ENCODE assay signal across 8 cellular contexts in genomic region chrX:130174051-130174704, GRCh38. TPM values are rescaled to one million over a fixed set of nuclear protein-coding genes. Genes with fewer than 3 reads are reported as not detected.
A peak's percentile ranks its signal among the peaks of the same experiment; 100 is the strongest.
DNase-seq lines count a peak whose midpoint lies in the region; ATAC-seq lines count a peak whose summit lies in the region.

No MANE protein-coding gene starts in this region.

- DNase-seq in NCI-H226 (peak; percentile 46), globus pallidus (ENCODE audit: low spot score) (no peak), NCI-H524 treated with DMSO at 0.1 percent for 48 hours (lab: John Stamatoyannopoulos, UW) (no peak), mesenteric fat pad (ENCODE audit: low spot score) (no peak)
- no peak for DNase-seq in naive thymus-derived CD8-positive, alpha-beta T cell

- no peaks in the 10 kb centered on the region for H3K27me3 Mint-ChIP-seq in dendritic cell treated with granulocyte-macrophage colony-stimulating factor and Interleukin-4, amounts not matched to agents 40 ng/mL and 50 ng/mL, for 4 days
- H3K27me3 Mint-ChIP-seq in naive thymus-derived CD8-positive, alpha-beta T cell = no peaks in the 10 kb centered on the region

- peak overlapping the region; percentile 52 for H3K4me2 ChIP-seq in BLaER1

- H3K36me3 Mint-ChIP-seq in dendritic cell treated with granulocyte-macrophage colony-stimulating factor and Interleukin-4, amounts not matched to agents 40 ng/mL and 50 ng/mL, for 4 days (ENCODE audit: low read depth) = peaks cover 49% of the 10 kb centered on the region
- peaks cover 0 to 6% (median 0%) of the 10 kb centered on the region in 3 donors for H3K36me3 Mint-ChIP-seq in naive thymus-derived CD8-positive, alpha-beta T cell

- no peaks in the 10 kb centered on the region for H4K20me1 ChIP-seq in BLaER1

- peaks cover 47% of the 10 kb centered on the region for H3K4me1 Mint-ChIP-seq in dendritic cell treated with granulocyte-macrophage colony-stimulating factor and Interleukin-4, amounts not matched to agents 40 ng/mL and 50 ng/mL, for 4 days (ENCODE audit: low read depth)
- H3K4me1 Mint-ChIP-seq in naive thymus-derived CD8-positive, alpha-beta T cell = peaks cover 10 to 56% (median 55%) of the 10 kb centered on the region in 4 donors

- no peak overlapping the region for H3K4me3 ChIP-seq in BLaER1

- no peak overlapping the region for H3K27ac ChIP-seq in BLaER1

- no peaks in the 10 kb centered on the region for H3K36me3 ChIP-seq in BLaER1

- H3K9ac ChIP-seq in BLaER1 = no peak overlapping the region

- H3K4me3 Mint-ChIP-seq in dendritic cell treated with granulocyte-macrophage colony-stimulating factor and Interleukin-4, amounts not matched to agents 40 ng/mL and 50 ng/mL, for 4 days = peak overlapping the region; percentile 82
- peak overlapping the region; percentile 87 to 96 (median 90) for H3K4me3 Mint-ChIP-seq in naive thymus-derived CD8-positive, alpha-beta T cell

- H3K9me3 ChIP-seq in BLaER1 = peaks cover 14% of the 10 kb centered on the region; the same call in 1 of the 2 replicates

- H3K27me3 ChIP-seq in BLaER1 = peaks cover 87% of the 10 kb centered on the region

- intact Hi-C loops in dendritic cell treated with granulocyte-macrophage colony-stimulating factor and Interleukin-4, amounts not matched to agents 40 ng/mL and 50 ng/mL, for 4 days (cut with micrococcal nuclease) = no loop called here

- ATAC-seq in naive thymus-derived CD8-positive, alpha-beta T cell = no peak
- no peak for ATAC-seq in HG02973 (IDR thresholded peaks at IDR 0.05; ENCODE audit: unreplicated experiment)

- H3K4me1 ChIP-seq in BLaER1 = peaks cover 32% of the 10 kb centered on the region

- no peaks in the 10 kb centered on the region for H3K9me3 Mint-ChIP-seq in dendritic cell treated with granulocyte-macrophage colony-stimulating factor and Interleukin-4, amounts not matched to agents 40 ng/mL and 50 ng/mL, for 4 days
- H3K9me3 Mint-ChIP-seq in naive thymus-derived CD8-positive, alpha-beta T cell = peaks cover 0 to 2% (median 0%) of the 10 kb centered on the region in 9 donors

- POLR2A ChIA-PET in naive thymus-derived CD8-positive, alpha-beta T cell (lab: Charles Lee) = interaction anchor here (1.2 to 1.4 kb wide), 2 partner anchors 9 to 38 kb away, joined by 3 to 6 read pairs; partner anchors contain the start of gene AIFM1

- H3K27ac Mint-ChIP-seq in dendritic cell treated with granulocyte-macrophage colony-stimulating factor and Interleukin-4, amounts not matched to agents 40 ng/mL and 50 ng/mL, for 4 days = peak overlapping the region; percentile 94
- peak overlapping the region; percentile 85 to 95 (median 91) for H3K27ac Mint-ChIP-seq in naive thymus-derived CD8-positive, alpha-beta T cell

RNA-seq across cellular contexts. Expression of gene RAB33A, which starts 2.4 kb away (rescaled TPM):
- 10 to 100 TPM; 14.5 to 16.7 TPM for total RNA-seq in naive thymus-derived CD8-positive, alpha-beta T cell
- polyA plus RNA-seq in naive thymus-derived CD8-positive, alpha-beta T cell = 10 to 100 TPM; 10.6 to 21.1 (median 10.9) TPM
- total RNA-seq in mesenteric fat pad = 3.4 TPM

RNA-seq across cellular contexts. Expression of gene AIFM1, which starts 8.5 kb away (rescaled TPM):
- 10 to 100 TPM; 25.1 to 26.3 TPM for total RNA-seq in naive thymus-derived CD8-positive, alpha-beta T cell
- polyA plus RNA-seq in naive thymus-derived CD8-positive, alpha-beta T cell = 10 to 100 TPM; 27.8 to 36.9 (median 32.8) TPM
- 35.4 TPM for total RNA-seq in mesenteric fat pad
